In genomic region chr1:81693316-81693715, GRCh38 we compare ENCODE assay signal across 19 cellular contexts.
A peak's percentile ranks its signal among the peaks of the same experiment; 100 is the strongest.
DNase-seq lines count a peak whose midpoint lies in the region; ATAC-seq and TF ChIP-seq lines count a peak whose summit lies in the region.
"Had no signal": no experiment of that assay in that cellular context is flagged by ENCODE, and none has a peak within 500 bp of the region (broad histone marks: within the 10 kb centered on the region; RNA-seq: fewer than 3 reads in every experiment).

No MANE protein-coding gene starts in this region.

- H3K4me3 Mint-ChIP-seq in MCF 10A (ENCODE audit: unreplicated experiment) = no peak overlapping the region
- H3K4me3 Mint-ChIP-seq: CD4-positive, alpha-beta T cell; IgD-negative memory B cell had no signal

- H3K9ac ChIP-seq in mammary epithelial cell (ENCODE audit: insufficient read depth, low read length) (no peak overlapping the region), PC-3 (ENCODE audit: low read length) (peak overlapping the region; percentile 30; the same call in 1 of the 2 replicates)

- dilution Hi-C loops in mammary epithelial cell (cut with HindIII; ENCODE audit: low sequenced_read_pairs) = no loop called here

- WGBS in mammary epithelial cell (ENCODE audit: low coverage, missing lambda C conversion rate) = 95% methylated on average over 2 of the region's 2 CpGs

- H4K20me1 ChIP-seq in mammary epithelial cell (ENCODE audit: insufficient read depth, low read length) (no peaks in the 10 kb centered on the region), PC-3 (ENCODE audit: low read length) (no peaks in the 10 kb centered on the region)

- in situ Hi-C loops in mammary epithelial cell (cut with MboI; ENCODE audit: low sequenced_read_pairs in 2 of 2) = no loop called here

- H3K4me3 ChIP-seq in mammary epithelial cell (replicated peaks in 1 of 3; ENCODE audit: insufficient read depth in 1 of 3, low read depth in 2 of 3, low read length in 3 of 3) (no peak overlapping the region), PC-3 (ENCODE audit: low read length) (no peak overlapping the region)
- H3K4me3 ChIP-seq: A549, HAP-1 had no signal

- CTCF ChIA-PET in MCF 10A (lab: Yijun Ruan, JAX) = no interaction called here
- CTCF ChIA-PET in mammary epithelial cell (lab: Charles Lee; ENCODE audit: low non-redundant PET) = no interaction called here
- CTCF ChIA-PET in PC-3 (lab: Charles Lee) = no interaction called here

- H3K79me2 ChIP-seq in mammary epithelial cell (ENCODE audit: insufficient read depth, low read length) = no peaks in the 10 kb centered on the region
- no peaks in the 10 kb centered on the region for H3K79me2 ChIP-seq in PC-3 (ENCODE audit: low read length)

- H3K36me3 ChIP-seq in mammary epithelial cell (ENCODE audit: insufficient read depth, low read length) (no peaks in the 10 kb centered on the region), PC-3 (ENCODE audit: low read depth, low read length) (no peaks in the 10 kb centered on the region)
- H3K36me3 ChIP-seq: HAP-1 had no signal

- no peaks in the 10 kb centered on the region for H3K9me3 Mint-ChIP-seq in MCF 10A (ENCODE audit: unreplicated experiment)

- no peaks in the 10 kb centered on the region for H3F3A ChIP-seq in PC-3 (ENCODE audit: low read length, unreplicated experiment)

- ATAC-seq in PC-3 = peak; percentile 69
- ATAC-seq: A549 had no signal

- H3K27me3 ChIP-seq in mammary epithelial cell (ENCODE audit: insufficient read depth, low read length) (no peaks in the 10 kb centered on the region), PC-3 (ENCODE audit: low read length) (no peaks in the 10 kb centered on the region)

- intact Hi-C loops in MCF 10A (cut with micrococcal nuclease) = no loop called here
- intact Hi-C loops in mammary epithelial cell (cut with micrococcal nuclease) = no loop called here
- intact Hi-C loops in PC-3 (cut with micrococcal nuclease) = no loop called here

- peaks cover 10% of the 10 kb centered on the region for H3K4me1 Mint-ChIP-seq in MCF 10A (ENCODE audit: insufficient read depth, unreplicated experiment)
- H3K4me1 Mint-ChIP-seq: IgD-negative memory B cell had no signal

- BruUV-seq in MCF 10A (replicated peaks; lab: Mats Ljungman, UMichigan) (no TSS peak), mammary epithelial cell (replicated peaks; lab: Mats Ljungman, UMichigan) (no TSS peak), PC-3 (replicated peaks; lab: Mats Ljungman, UMichigan) (no TSS peak)

- TF ChIP-seq CTCF in MCF 10A (IDR thresholded peaks at IDR 0.05; ENCODE audit: unreplicated experiment) (no peak), mammary epithelial cell (conservative IDR thresholded peaks at IDR 0.05 in 1 of 2, IDR thresholded peaks at IDR 0.05 in 1 of 2; ENCODE audit: extremely low read depth in 1 of 2, insufficient read depth in 1 of 2, low read depth in 1 of 2, low read length in 2 of 2) (no peak), PC-3 (conservative IDR thresholded peaks at IDR 0.05; ENCODE audit: low read depth, low read length) (no peak)

- H2AFZ ChIP-seq in mammary epithelial cell (ENCODE audit: low read depth, low read length) (no peak overlapping the region), PC-3 (ENCODE audit: low read length) (no peak overlapping the region)

- H3K4me1 ChIP-seq in mammary epithelial cell (ENCODE audit: insufficient read depth, low read length) (peaks cover 10% of the 10 kb centered on the region), PC-3 (ENCODE audit: insufficient read depth, low read length) (peaks cover 48% of the 10 kb centered on the region)
- H3K4me1 ChIP-seq: A549, Caco-2 had no signal

- no peaks in the 10 kb centered on the region for H3K9me3 ChIP-seq in mammary epithelial cell (replicated peaks; ENCODE audit: insufficient read depth, low read length)
- H3K9me3 ChIP-seq in PC-3 (ENCODE audit: low read length) = no peaks in the 10 kb centered on the region
- H3K9me3 ChIP-seq: A549, Caco-2 had no signal

- POLR2A ChIA-PET in MCF 10A (lab: Yijun Ruan, JAX) (no interaction called here), PC-3 (lab: Charles Lee; ENCODE audit: unreplicated experiment) (no interaction called here)

- H3K36me3 Mint-ChIP-seq in MCF 10A (ENCODE audit: insufficient read depth, unreplicated experiment) = no peaks in the 10 kb centered on the region
- H3K36me3 Mint-ChIP-seq: IgD-negative memory B cell had no signal

- no peak for DNase-seq in MCF 10A (ENCODE audit: unreplicated experiment)
- DNase-seq in mammary epithelial cell = no peak
- peak; percentile 82 for DNase-seq in PC-3
- DNase-seq in fibroblast of peridontal ligament (ENCODE audit: extremely low read depth) = peak; percentile 45
- no peak for DNase-seq in activated T-cell treated with anti-CD3 and anti-CD28 coated beads, Interleukin-2, amount 50 U/mL, for 1 hour
- no peak for DNase-seq in hippocampal formation (lab: John Stamatoyannopoulos, UW)
- DNase-seq in NCI-H82 (lab: John Stamatoyannopoulos, UW) = no peak
- DNase-seq: AML-193; Caco-2; CD4-positive, alpha-beta T cell; GDM1; GOT3; KBM-7 had no signal

- H3K4me2 ChIP-seq in mammary epithelial cell (ENCODE audit: insufficient read depth, low read depth, low read length) (no peak overlapping the region), PC-3 (ENCODE audit: low read length) (peak overlapping the region; percentile 27)
- H3K4me2 ChIP-seq: A549 had no signal

- H3K27ac Mint-ChIP-seq in MCF 10A (ENCODE audit: low read depth, unreplicated experiment) = peak overlapping the region; percentile 10
- H3K27ac Mint-ChIP-seq: CD4-positive, alpha-beta T cell had no signal

- H3K27ac ChIP-seq in mammary epithelial cell (ENCODE audit: insufficient read depth, low read depth, low read length) = no peak overlapping the region
- H3K27ac ChIP-seq in PC-3 (ENCODE audit: low read length) = peak overlapping the region; percentile 71
- H3K27ac ChIP-seq: 22Rv1, A549, C4-2B, HL-60 had no signal

- no peaks in the 10 kb centered on the region for H3K27me3 Mint-ChIP-seq in MCF 10A (ENCODE audit: insufficient read depth, unreplicated experiment)
- H3K27me3 Mint-ChIP-seq: CD4-positive, alpha-beta T cell had no signal

- H3K9me2 ChIP-seq in PC-3 (replicated peaks; ENCODE audit: low read length) = no peaks in the 10 kb centered on the region

Comparison
In these comparisons a context has a peak if more than half of its experiments do, and no peak if none do; other contexts are left out.
1. DNase-seq: peak in PC-3 (single experiment) and fibroblast of peridontal ligament (single experiment); none in MCF 10A (single experiment), mammary epithelial cell (single experiment), activated T-cell treated with anti-CD3 and anti-CD28 coated beads, Interleukin-2, amount 50 U/mL, for 1 hour (single experiment), hippocampal formation (0 of 2) and NCI-H82 (single experiment).